Comparison of ENCODE assay signal across 30 cellular contexts in the genomic region with DNA sequence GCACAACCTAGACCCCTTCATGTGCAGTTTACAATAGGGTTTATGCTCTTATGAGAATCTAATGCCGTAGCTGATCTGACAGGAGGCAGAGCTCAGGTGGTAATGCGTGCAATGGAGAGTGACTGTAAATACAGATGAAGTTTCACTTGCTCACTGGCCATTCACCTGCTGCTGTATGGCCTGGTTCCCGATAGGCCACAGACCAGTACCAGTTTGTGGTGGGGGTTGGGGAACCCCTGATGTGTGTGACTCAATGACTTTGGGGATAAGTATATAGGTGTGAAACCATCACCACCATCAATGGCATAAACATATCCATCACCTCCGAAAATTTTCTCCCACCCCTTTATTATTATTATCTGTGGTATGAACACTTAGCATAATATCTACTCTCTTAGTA. TPM values are rescaled to one million over a fixed set of nuclear protein-coding genes. Genes with fewer than 3 reads are reported as not detected.
"Had no signal": no experiment of that assay in that cellular context is flagged by ENCODE, and none has a peak within 500 bp of the region (broad histone marks: within the 10 kb centered on the region; RNA-seq: fewer than 3 reads in every experiment).

No MANE protein-coding gene starts in this region.

- DNase-seq: activated CD4-positive, alpha-beta memory T cell treated with anti-CD3 and anti-CD28 coated beads, Interleukin-2, amount 10 ng/mL, durations not matched to agents 7 days and 5 days; activated CD4-positive, alpha-beta T cell treated with anti-CD3 and anti-CD28 coated beads for 36 hours; activated CD4-positive, alpha-beta T cell treated with anti-CD3 and anti-CD28 coated beads, Interleukin-2, amount 10 ng/mL, durations not matched to agents 24 days and 14 days; activated CD4-positive, alpha-beta T cell treated with anti-CD3 and anti-CD28 coated beads, Interleukin-2, amount 50 U/mL, for 4 hours; activated CD4-positive, CD25-positive, alpha-beta regulatory T cell; activated CD4-positive, CD25-positive, alpha-beta regulatory T cell treated with anti-CD3 and anti-CD28 coated beads, Interleukin-2, amount 50 U/mL, for 72 hours; activated CD8-positive, alpha-beta memory T cell treated with anti-CD3 and anti-CD28 coated beads, Interleukin-2, amount 50 U/mL, for 48 hours; activated gamma-delta T cell; activated naive CD4-positive, alpha-beta T cell; activated naive CD4-positive, alpha-beta T cell treated with anti-CD3 and anti-CD28 coated beads, Interleukin-2, amount 50 U/mL, for 16 hours; activated T-cell treated with anti-CD3 and anti-CD28 coated beads for 4 hours; activated T-cell treated with anti-CD3 and anti-CD28 coated beads, Interleukin-2, amount 50 U/mL, for 24 hours; activated T-cell treated with anti-CD3 and anti-CD28 coated beads, Interleukin-2, amount 50 U/mL, for 72 hours; amniotic stem cell; anterior cingulate cortex; brain microvascular endothelial cell; dorsolateral prefrontal cortex; effector memory CD4-positive, alpha-beta T cell; endodermal cell; foreskin fibroblast; head of caudate nucleus; T-helper 2 cell had no signal

- H3K27me3 ChIP-seq: brain microvascular endothelial cell, dorsolateral prefrontal cortex had no signal

- FAIRE-seq: astrocyte, bronchial epithelial cell, frontal cortex had no signal

- H3K4me3 ChIP-seq: coronary artery had no signal

- H3K36me3 ChIP-seq: brain microvascular endothelial cell had no signal

- H3K27ac Mint-ChIP-seq: activated CD4-positive, alpha-beta memory T cell treated with anti-CD3 and anti-CD28 coated beads, Interleukin-2, amount 10 ng/mL, durations not matched to agents 7 days and 5 days; activated CD4-positive, alpha-beta T cell treated with anti-CD3 and anti-CD28 coated beads for 36 hours; activated CD4-positive, alpha-beta T cell treated with anti-CD3 and anti-CD28 coated beads, Interleukin-2, amount 10 ng/mL, durations not matched to agents 24 days and 14 days; activated naive CD8-positive, alpha-beta T cell; activated T-cell treated with anti-CD3 and anti-CD28 coated beads, Interleukin-2, amount 50 U/mL, for 24 hours; activated T-cell treated with anti-CD3 and anti-CD28 coated beads, Interleukin-2, amount 50 U/mL, for 72 hours; dendritic cell treated with granulocyte-macrophage colony-stimulating factor and Interleukin-4, amounts not matched to agents 40 ng/mL and 50 ng/mL, for 4 days; endodermal cell had no signal

- H3K27ac ChIP-seq: brain microvascular endothelial cell, coronary artery had no signal

- H3K9me3 Mint-ChIP-seq: activated CD4-positive, alpha-beta T cell treated with anti-CD3 and anti-CD28 coated beads, Interleukin-2, amount 10 ng/mL, durations not matched to agents 24 days and 14 days; activated T-cell treated with anti-CD3 and anti-CD28 coated beads, Interleukin-2, amount 50 U/mL, for 24 hours; activated T-cell treated with anti-CD3 and anti-CD28 coated beads, Interleukin-2, amount 50 U/mL, for 72 hours; central memory CD8-positive, alpha-beta T cell; dendritic cell treated with granulocyte-macrophage colony-stimulating factor and Interleukin-4, amounts not matched to agents 40 ng/mL and 50 ng/mL, for 4 days had no signal

- H3K4me3 Mint-ChIP-seq: activated CD4-positive, alpha-beta memory T cell treated with anti-CD3 and anti-CD28 coated beads, Interleukin-2, amount 10 ng/mL, durations not matched to agents 7 days and 5 days; activated CD4-positive, alpha-beta T cell treated with anti-CD3 and anti-CD28 coated beads for 36 hours; activated CD4-positive, alpha-beta T cell treated with anti-CD3 and anti-CD28 coated beads, Interleukin-2, amount 10 ng/mL, durations not matched to agents 24 days and 14 days; activated naive CD8-positive, alpha-beta T cell; activated T-cell treated with anti-CD3 and anti-CD28 coated beads, Interleukin-2, amount 50 U/mL, for 24 hours; activated T-cell treated with anti-CD3 and anti-CD28 coated beads, Interleukin-2, amount 50 U/mL, for 72 hours; central memory CD8-positive, alpha-beta T cell; dendritic cell treated with granulocyte-macrophage colony-stimulating factor and Interleukin-4, amounts not matched to agents 40 ng/mL and 50 ng/mL, for 4 days; endodermal cell had no signal

- H3K4me1 Mint-ChIP-seq: central memory CD8-positive, alpha-beta T cell had no signal

- ATAC-seq: activated CD4-positive, alpha-beta T cell treated with anti-CD3 and anti-CD28 coated beads for 36 hours; activated T-cell treated with anti-CD3 and anti-CD28 coated beads, Interleukin-2, amount 50 U/mL, for 72 hours; esophagus mucosa had no signal

RNA-seq across cellular contexts. Expression of gene TLR4, which starts 42.1 kb away (rescaled TPM):
- total RNA-seq: activated CD4-positive, alpha-beta T cell treated with anti-CD3 and anti-CD28 coated beads for 36 hours; activated CD4-positive, alpha-beta T cell treated with anti-CD3 and anti-CD28 coated beads, Interleukin-2, amount 10 ng/mL, durations not matched to agents 24 days and 14 days had no signal
